14 cellular contexts compared by ENCODE assay signal in genomic region chr13:90107658-90108057, GRCh38.
DNase-seq lines count a peak whose midpoint lies in the region; ATAC-seq and TF ChIP-seq lines count a peak whose summit lies in the region.
"Had no signal": no experiment of that assay in that cellular context is flagged by ENCODE, and none has a peak within 500 bp of the region (broad histone marks: within the 10 kb centered on the region; RNA-seq: fewer than 3 reads in every experiment).

No MANE protein-coding gene starts in this region.

- no peak for TF ChIP-seq CTCF in Peyer's patch (IDR thresholded peaks at IDR 0.05)

- no peak overlapping the region for H3K4me3 Mint-ChIP-seq in stimulated activated naive CD8-positive, alpha-beta T cell treated with anti-CD3 and anti-CD28 coated beads, Interleukin-15, amount 100 ng/mL, for 72 hours
- H3K4me3 Mint-ChIP-seq: CD4-positive, CD25-positive, alpha-beta regulatory T cell; CD8-positive, alpha-beta memory T cell; GM23338; HFFc6 had no signal

- TF ChIP-seq POLR2A in Peyer's patch (IDR thresholded peaks at IDR 0.05) = no peak

- no peak overlapping the region for H3K27ac ChIP-seq in Peyer's patch

- DNase-seq in Peyer's patch (peak in 2 of 3 donors; percentile 55), left colon (peak in 1 of 2 donors; percentile 7), renal cortical epithelial cell (ENCODE audit: low read depth) (peak; percentile 65), HT-29 (ENCODE audit: low spot score) (no peak)
- no peak for DNase-seq in stimulated activated naive CD8-positive, alpha-beta T cell treated with anti-CD3 and anti-CD28 coated beads, Interleukin-15, amount 100 ng/mL, for 72 hours
- no peak for DNase-seq in activated CD4-positive, CD25-positive, alpha-beta regulatory T cell treated with anti-CD3 and anti-CD28 coated beads, Interleukin-2, amount 50 U/mL, for 72 hours
- DNase-seq: BE2C; C1 segment of cervical spinal cord; CD4-positive, CD25-positive, alpha-beta regulatory T cell; CD8-positive, alpha-beta memory T cell; COR-L47; HFFc6 had no signal

- H3K4me1 ChIP-seq in Peyer's patch = no peaks in the 10 kb centered on the region
- H3K4me1 ChIP-seq: BE2C had no signal

- H3K27me3 Mint-ChIP-seq in stimulated activated naive CD8-positive, alpha-beta T cell treated with anti-CD3 and anti-CD28 coated beads, Interleukin-15, amount 100 ng/mL, for 72 hours = no peaks in the 10 kb centered on the region
- H3K27me3 Mint-ChIP-seq: CD4-positive, CD25-positive, alpha-beta regulatory T cell; CD8-positive, alpha-beta memory T cell had no signal

- no peaks in the 10 kb centered on the region for H3K4me1 Mint-ChIP-seq in stimulated activated naive CD8-positive, alpha-beta T cell treated with anti-CD3 and anti-CD28 coated beads, Interleukin-15, amount 100 ng/mL, for 72 hours
- H3K4me1 Mint-ChIP-seq: CD4-positive, CD25-positive, alpha-beta regulatory T cell; CD8-positive, alpha-beta memory T cell had no signal

- H3K27ac Mint-ChIP-seq in stimulated activated naive CD8-positive, alpha-beta T cell treated with anti-CD3 and anti-CD28 coated beads, Interleukin-15, amount 100 ng/mL, for 72 hours = no peak overlapping the region
- H3K27ac Mint-ChIP-seq: CD4-positive, CD25-positive, alpha-beta regulatory T cell; CD8-positive, alpha-beta memory T cell; GM23338 had no signal

- peaks cover 34 to 35% of the 10 kb centered on the region in 2 donors for H3K9me3 Mint-ChIP-seq in stimulated activated naive CD8-positive, alpha-beta T cell treated with anti-CD3 and anti-CD28 coated beads, Interleukin-15, amount 100 ng/mL, for 72 hours

- peak; percentile 86 for ATAC-seq in left colon
- no peak for ATAC-seq in stimulated activated naive CD8-positive, alpha-beta T cell treated with anti-CD3 and anti-CD28 coated beads, Interleukin-15, amount 100 ng/mL, for 72 hours
- ATAC-seq: GM23338, HCT116 had no signal

- intact Hi-C loops in left colon (cut with DNase I, micrococcal nuclease) = no loop called here

- no peak overlapping the region for H3K4me3 ChIP-seq in Peyer's patch
- H3K4me3 ChIP-seq: GM23338 had no signal

- no peaks in the 10 kb centered on the region for H3K27me3 ChIP-seq in Peyer's patch
- H3K27me3 ChIP-seq: BE2C had no signal

- H3K36me3 ChIP-seq in Peyer's patch = no peaks in the 10 kb centered on the region
- H3K36me3 ChIP-seq: BE2C had no signal

- no peaks in the 10 kb centered on the region for H3K9me3 ChIP-seq in Peyer's patch
- H3K9me3 ChIP-seq: BE2C had no signal

Comparison
In these comparisons a context has a peak if more than half of its experiments do, and no peak if none do; other contexts are left out.
1. DNase-seq: peak in Peyer's patch (2 of 3) and renal cortical epithelial cell (single experiment); none in HT-29 (single experiment), stimulated activated naive CD8-positive, alpha-beta T cell treated with anti-CD3 and anti-CD28 coated beads, Interleukin-15, amount 100 ng/mL, for 72 hours (0 of 2) and activated CD4-positive, CD25-positive, alpha-beta regulatory T cell treated with anti-CD3 and anti-CD28 coated beads, Interleukin-2, amount 50 U/mL, for 72 hours (single experiment).